In genomic region chr12:1797011-1797901, GRCh38 we compare ENCODE assay signal across 1 cellular context.
TF ChIP-seq lines count a peak whose summit lies in the region.

No MANE protein-coding gene starts in this region.

TF ChIP-seq in HepG2, 621 proteins besides CTCF, POLR2A, EP300 and RAD21 (continued from another document):
- TF ChIP-seq E2F5 (CRISPR knock-in tag; conservative IDR thresholded peaks at IDR 0.05) (no peak), CCDC6 (CRISPR knock-in tag; IDR thresholded peaks at IDR 0.05) (no peak), HMG20A (CRISPR knock-in tag; IDR thresholded peaks at IDR 0.05; ENCODE audit: borderline replicate concordance) (no peak), ETV6 (CRISPR knock-in tag; conservative IDR thresholded peaks at IDR 0.05) (no peak), GZF1 (CRISPR knock-in tag; IDR thresholded peaks at IDR 0.05) (no peak)
